ENCODE assay signal across 20 cellular contexts in the genomic region with DNA sequence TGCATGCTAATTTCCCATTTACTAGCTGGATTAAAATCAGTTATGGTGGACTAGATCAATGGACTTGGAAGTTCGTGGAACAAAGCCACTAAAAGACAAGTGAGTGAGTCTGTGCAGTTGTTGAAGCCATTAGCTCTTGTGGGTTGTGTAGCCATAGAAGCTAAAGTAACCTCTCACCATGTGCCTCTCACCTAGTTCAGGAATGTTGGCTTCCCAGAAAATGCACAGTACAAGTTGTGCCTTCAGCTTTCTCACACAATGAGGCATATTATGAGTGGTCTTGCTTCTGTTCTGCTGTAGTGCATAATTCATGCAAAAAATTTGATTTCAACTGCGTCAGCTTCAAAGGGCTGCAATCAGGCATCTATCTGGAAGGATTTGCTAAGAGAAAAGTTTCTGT. TPM values are rescaled to one million over a fixed set of nuclear protein-coding genes. Genes with fewer than 3 reads are reported as not detected.
DNase-seq lines count a peak whose midpoint lies in the region; ATAC-seq and TF ChIP-seq lines count a peak whose summit lies in the region.
"Had no signal": no experiment of that assay in that cellular context is flagged by ENCODE, and none has a peak within 500 bp of the region (broad histone marks: within the 10 kb centered on the region; RNA-seq: fewer than 3 reads in every experiment).

No MANE protein-coding gene starts in this region.

- H3K4me3 ChIP-seq in CD8-positive, alpha-beta T cell (ENCODE audit: low read depth, low read length) = no peak overlapping the region
- no peak overlapping the region for H3K4me3 ChIP-seq in GM23338
- no peak overlapping the region for H3K4me3 ChIP-seq in endodermal cell (ENCODE audit: low read length)

- no peak overlapping the region for H3K4me3 Mint-ChIP-seq in CD8-positive, alpha-beta T cell
- no peak overlapping the region for H3K4me3 Mint-ChIP-seq in GM23338
- H3K4me3 Mint-ChIP-seq in endodermal cell = no peak overlapping the region
- H3K4me3 Mint-ChIP-seq in nephron = no peak overlapping the region

- H3K36me3 Mint-ChIP-seq in CD8-positive, alpha-beta T cell = peaks cover 2% of the 10 kb centered on the region
- H3K36me3 Mint-ChIP-seq in GM23338 (ENCODE audit: low read depth) (peaks cover 4% of the 10 kb centered on the region; the same call in 1 of the 3 replicates), endodermal cell (ENCODE audit: low read depth) (peaks cover 4% of the 10 kb centered on the region), nephron (ENCODE audit: low read depth) (peaks cover 7% of the 10 kb centered on the region)

- ATAC-seq in CD8-positive, alpha-beta T cell = no peak
- no peak for ATAC-seq in GM23338

- POLR2A ChIA-PET in CD8-positive, alpha-beta T cell (lab: Charles Lee) = interaction anchor here (1.1 to 1.4 kb wide), 2 partner anchors 11 to 12 kb away, joined by 3 to 4 read pairs; no protein-coding TSS in a partner anchor

- 58 to 75% methylated on average over 2 of the region's 2 CpGs for WGBS in endodermal cell (ENCODE audit: insufficient coverage in 1 of 2, insufficient read length in 1 of 2), 2 experiments

- H3K9me3 ChIP-seq in CD8-positive, alpha-beta T cell (ENCODE audit: low read length) = no peaks in the 10 kb centered on the region
- peaks cover 6% of the 10 kb centered on the region for H3K9me3 ChIP-seq in endodermal cell (ENCODE audit: control insufficient read depth, low read length)

- H3K4me1 ChIP-seq in CD8-positive, alpha-beta T cell (ENCODE audit: insufficient read depth, low read length) = peaks cover 6% of the 10 kb centered on the region
- H3K4me1 ChIP-seq in GM23338 (ENCODE audit: insufficient read depth) (peaks cover 57% of the 10 kb centered on the region), endodermal cell (ENCODE audit: control insufficient read depth, insufficient read depth, low read length) (peaks cover 4% of the 10 kb centered on the region)

- H3K27me3 ChIP-seq in CD8-positive, alpha-beta T cell (ENCODE audit: insufficient read depth, low read length) = no peaks in the 10 kb centered on the region
- H3K27me3 ChIP-seq in GM23338 (ENCODE audit: insufficient read depth) (no peaks in the 10 kb centered on the region), endodermal cell (ENCODE audit: control insufficient read depth, insufficient read depth, low read length, poor library complexity, severe bottlenecking) (no peaks in the 10 kb centered on the region)

- H4K20me1 ChIP-seq in GM23338 (replicated peaks; ENCODE audit: insufficient read depth) = peaks cover 4% of the 10 kb centered on the region

- H3K79me2 ChIP-seq in GM23338 (replicated peaks; ENCODE audit: insufficient read depth) = peaks cover 99% of the 10 kb centered on the region

- no peaks in the 10 kb centered on the region for H3K9me2 ChIP-seq in GM23338 (ENCODE audit: insufficient read depth)

- H3F3A ChIP-seq in GM23338 (replicated peaks; ENCODE audit: low read depth) = no peaks in the 10 kb centered on the region

- H3K4me1 Mint-ChIP-seq in CD8-positive, alpha-beta T cell (ENCODE audit: low read depth) = peaks cover 64% of the 10 kb centered on the region
- H3K4me1 Mint-ChIP-seq in GM23338 (peaks cover 60% of the 10 kb centered on the region), endodermal cell (peaks cover 31% of the 10 kb centered on the region), nephron (peaks cover 19% of the 10 kb centered on the region)

- H3K27ac ChIP-seq in CD8-positive, alpha-beta T cell (ENCODE audit: low read depth, low read length) = no peak overlapping the region
- H3K27ac ChIP-seq in GM23338 (ENCODE audit: low read depth) = 0 out of 2 replicates have a peak overlapping the region, but pooled peaks have one; percentile 34
- H3K27ac ChIP-seq in endodermal cell (ENCODE audit: low read depth, low read length) = no peak overlapping the region

- H3K27me3 Mint-ChIP-seq in CD8-positive, alpha-beta T cell (ENCODE audit: low read depth) = no peaks in the 10 kb centered on the region
- peaks cover 7% of the 10 kb centered on the region for H3K27me3 Mint-ChIP-seq in GM23338 (ENCODE audit: insufficient read depth, low read depth, poor library complexity)
- no peaks in the 10 kb centered on the region for H3K27me3 Mint-ChIP-seq in endodermal cell (ENCODE audit: insufficient read depth)
- H3K27me3 Mint-ChIP-seq in nephron (ENCODE audit: low read depth) = no peaks in the 10 kb centered on the region

- no peaks in the 10 kb centered on the region for H3K36me3 ChIP-seq in CD8-positive, alpha-beta T cell (ENCODE audit: insufficient read depth, low read length)
- H3K36me3 ChIP-seq in GM23338 (ENCODE audit: insufficient read depth) (no peaks in the 10 kb centered on the region), endodermal cell (ENCODE audit: control insufficient read depth, insufficient read depth, low read length) (no peaks in the 10 kb centered on the region)

- TF ChIP-seq CTCF in CD8-positive, alpha-beta T cell (IDR thresholded peaks at IDR 0.05) = no peak
- TF ChIP-seq CTCF in GM23338 (conservative IDR thresholded peaks at IDR 0.05; ENCODE audit: low read depth in 2 of 2) (no peak), endodermal cell (conservative IDR thresholded peaks at IDR 0.05) (no peak), nephron (IDR thresholded peaks at IDR 0.05; ENCODE audit: unreplicated experiment in 3 of 3) (no peak)

- intact Hi-C loops in CD8-positive, alpha-beta T cell (cut with DNase I, micrococcal nuclease) = no loop called here

- H3K9me3 Mint-ChIP-seq in CD8-positive, alpha-beta T cell = peaks cover 4% of the 10 kb centered on the region
- H3K9me3 Mint-ChIP-seq in GM23338 = 0 out of 3 replicates have a peak, but pooled peaks cover 6% of the 10 kb centered on the region
- H3K9me3 Mint-ChIP-seq in endodermal cell = no peaks in the 10 kb centered on the region
- H3K9me3 Mint-ChIP-seq in nephron = peaks cover 6% of the 10 kb centered on the region

- CTCF ChIA-PET in CD8-positive, alpha-beta T cell (lab: Charles Lee) = interaction anchor here (0.6 to 2.9 kb wide), 7 partner anchors 8 to 187 kb away, joined by 3 to 13 read pairs (median 4); no protein-coding TSS in a partner anchor

- no peak for DNase-seq in CD8-positive, alpha-beta T cell
- no peak for DNase-seq in GM23338 (ENCODE audit: low spot score)
- peak; percentile 21 for DNase-seq in endodermal cell
- no peak for DNase-seq in NCI-H1105 treated with DMSO at 0.1 percent for 48 hours (lab: John Stamatoyannopoulos, UW)
- DNase-seq in NCI-H1694 (lab: John Stamatoyannopoulos, UW) = no peak
- DNase-seq in activated CD4-positive, CD25-positive, alpha-beta regulatory T cell (lab: John Stamatoyannopoulos, UW) = no peak
- no peak for DNase-seq in NCI-H1694 treated with DMSO at 0.1 percent for 48 hours (lab: John Stamatoyannopoulos, UW)
- DNase-seq: COR-L47; DMS153; H7; IMR-90; Karpas-422; MM.1S; NCI-H1105; NCI-H187 treated with DMSO at 0.1 percent for 48 hours; NCI-H2171 treated with DMSO at 0.1 percent for 48 hours; NCI-H446 treated with DMSO at 0.1 percent for 48 hours; NK-92 treated with Interleukin-12 subunit alpha and Interleukin-12 subunit beta, amount 100 ng/mL, for 24 hours; SIG-M5 had no signal

- peak overlapping the region; percentile 11 for H3K27ac Mint-ChIP-seq in CD8-positive, alpha-beta T cell
- H3K27ac Mint-ChIP-seq in GM23338 (no peak overlapping the region), endodermal cell (no peak overlapping the region), nephron (peak overlapping the region in 2 of 3 experiments; percentile 23 to 24)

- no peak overlapping the region for H3K9ac ChIP-seq in endodermal cell (ENCODE audit: extremely low read depth, low read length, poor library complexity, severe bottlenecking)

- no peak overlapping the region for H2AFZ ChIP-seq in GM23338

- H3K4me2 ChIP-seq in GM23338 = no peak overlapping the region

TF ChIP-seq in GM23338, 12 proteins besides CTCF, POLR2A, EP300 and RAD21 (continues in another document):
- TF ChIP-seq CREB1 (CRISPR knock-in tag; IDR thresholded peaks at IDR 0.05; ENCODE audit: low read depth) = no peak
- TF ChIP-seq NANOG (IDR thresholded peaks at IDR 0.05; ENCODE audit: borderline replicate concordance) = no peak
- no peak for TF ChIP-seq ZNF114 (CRISPR knock-in tag; IDR thresholded peaks at IDR 0.05)
- TF ChIP-seq, protein P1, sequence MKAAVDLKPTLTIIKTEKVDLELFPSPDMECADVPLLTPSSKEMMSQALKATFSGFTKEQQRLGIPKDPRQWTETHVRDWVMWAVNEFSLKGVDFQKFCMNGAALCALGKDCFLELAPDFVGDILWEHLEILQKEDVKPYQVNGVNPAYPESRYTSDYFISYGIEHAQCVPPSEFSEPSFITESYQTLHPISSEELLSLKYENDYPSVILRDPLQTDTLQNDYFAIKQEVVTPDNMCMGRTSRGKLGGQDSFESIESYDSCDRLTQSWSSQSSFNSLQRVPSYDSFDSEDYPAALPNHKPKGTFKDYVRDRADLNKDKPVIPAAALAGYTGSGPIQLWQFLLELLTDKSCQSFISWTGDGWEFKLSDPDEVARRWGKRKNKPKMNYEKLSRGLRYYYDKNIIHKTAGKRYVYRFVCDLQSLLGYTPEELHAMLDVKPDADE (IDR thresholded peaks at IDR 0.05) = no peak
- TF ChIP-seq POLR2AphosphoS5 (IDR thresholded peaks at IDR 0.05; ENCODE audit: low read depth) = no peak

RNA-seq across cellular contexts. Expression of gene CERS6, which starts 26.2 kb away (rescaled TPM):
- 10 to 100 TPM; 17.9 to 18.5 TPM for total RNA-seq in CD8-positive, alpha-beta T cell
- total RNA-seq in GM23338 (2014; rRNA removed; shearing (Covaris generic)) = 33.5 and 35.0 TPM in 2 replicates
- polyA plus RNA-seq in GM23338 (2016; fragmentation: Nextera tagmentation; extraction: Ambion mirVana) = 6.9 and 7.4 TPM in 2 replicates
- total RNA-seq in endodermal cell = 10 to 100 TPM; 41.3 to 52.0 TPM
- 31.7 TPM for polyA plus RNA-seq in endodermal cell (2013, experiment 1 of 2)
- polyA plus RNA-seq in endodermal cell (2013, experiment 2 of 2) = 31.6 TPM

Comparison
In these comparisons a context has a peak if more than half of its experiments do, and no peak if none do; other contexts are left out.
1. H3K27ac Mint-ChIP-seq: peak in CD8-positive, alpha-beta T cell (single experiment) and nephron (2 of 3); none in GM23338 (single experiment) and endodermal cell (single experiment).